In genomic region chr1:159957824-159958268, GRCh38 we compare ENCODE assay signal across 1 cellular context.
TF ChIP-seq lines count a peak whose summit lies in the region.

No MANE protein-coding gene starts in this region.

TF ChIP-seq in GM12878, 131 proteins besides CTCF, POLR2A, EP300 and RAD21:
- no peak for TF ChIP-seq WRNIP1 (IDR thresholded peaks at IDR 0.05; ENCODE audit: borderline replicate concordance, low read depth, low read length)
- TF ChIP-seq CHD1 (IDR thresholded peaks at IDR 0.05; ENCODE audit: low read depth, low read length) = no peak
- TF ChIP-seq STAT1 (conservative IDR thresholded peaks at IDR 0.05) = no peak
- no peak for TF ChIP-seq NR2C2 (IDR thresholded peaks at IDR 0.05; ENCODE audit: borderline replicate concordance, control insufficient read depth, insufficient read length, low read depth)
- no peak for TF ChIP-seq ATF3 (IDR thresholded peaks at IDR 0.05; ENCODE audit: borderline replicate concordance, extremely low read depth, low read depth, low read length)
- no peak for TF ChIP-seq MLLT1 (IDR thresholded peaks at IDR 0.05)
- no peak for TF ChIP-seq TCF7 (IDR thresholded peaks at IDR 0.05; ENCODE audit: borderline replicate concordance)
- no peak for TF ChIP-seq FOS (IDR thresholded peaks at IDR 0.05; ENCODE audit: borderline replicate concordance, extremely low read depth, insufficient read length)
- no peak for TF ChIP-seq ZNF274 (IDR thresholded peaks at IDR 0.05; ENCODE audit: insufficient read depth, insufficient read length)
- no peak for TF ChIP-seq PKNOX1 (IDR thresholded peaks at IDR 0.05)
- no peak for TF ChIP-seq TCF12 (IDR thresholded peaks at IDR 0.05; ENCODE audit: low read depth, low read length)
- TF ChIP-seq ZZZ3 (IDR thresholded peaks at IDR 0.05; ENCODE audit: control insufficient read depth, insufficient read length, low read depth) = no peak
- TF ChIP-seq SREBF2 (IDR thresholded peaks at IDR 0.05; ENCODE audit: low read length) = no peak
- no peak for TF ChIP-seq CREM (IDR thresholded peaks at IDR 0.05; ENCODE audit: low read depth)
